In the genomic region with DNA sequence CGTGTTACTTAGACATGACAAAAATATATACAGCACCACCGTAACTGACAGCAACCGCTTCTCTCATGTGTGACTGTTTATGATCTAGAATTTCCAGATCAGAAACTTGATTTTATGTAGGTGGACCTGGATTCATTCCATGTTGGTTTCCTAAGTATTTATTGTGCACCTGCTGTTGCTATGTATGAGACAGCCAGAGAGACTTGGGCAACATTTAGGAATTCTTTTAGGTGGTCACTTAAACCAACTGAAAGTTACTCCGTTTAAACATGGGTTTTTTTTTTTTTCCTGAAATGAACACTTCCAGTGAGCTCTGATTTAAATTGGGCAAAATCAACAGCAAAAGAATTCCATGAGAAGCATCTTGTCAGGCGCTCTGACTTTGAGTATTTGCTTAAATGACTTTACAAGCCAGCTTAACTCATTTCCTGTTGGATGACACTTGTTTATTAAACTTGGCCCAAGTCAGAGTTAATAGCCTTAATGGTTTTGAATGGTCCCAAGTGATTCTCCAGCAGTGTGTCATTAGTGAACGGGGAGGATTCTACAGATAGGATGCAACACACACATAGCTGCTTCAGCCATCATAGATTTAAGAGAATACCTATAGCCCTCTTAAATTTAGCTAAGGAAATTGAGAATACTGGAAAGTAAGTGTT, we compare ENCODE assay signal across 17 cellular contexts. TPM values are rescaled to one million over a fixed set of nuclear protein-coding genes. Genes with fewer than 3 reads are reported as not detected.
DNase-seq lines count a peak whose midpoint lies in the region; ATAC-seq and TF ChIP-seq lines count a peak whose summit lies in the region.
"Had no signal": no experiment of that assay in that cellular context is flagged by ENCODE, and none has a peak within 500 bp of the region (broad histone marks: within the 10 kb centered on the region; RNA-seq: fewer than 3 reads in every experiment).

No MANE protein-coding gene starts in this region.

- no peak overlapping the region for H4K91ac ChIP-seq in IMR-90 (ENCODE audit: insufficient read depth, low read depth, low read length)

- no peak overlapping the region; the same call in 1 of the 2 replicates for H2AK5ac ChIP-seq in IMR-90 (ENCODE audit: low read depth, low read length)

- peaks cover 0 to 2% of the 10 kb centered on the region in 2 donors for H3K27me3 Mint-ChIP-seq in CD4-positive, alpha-beta memory T cell
- H3K27me3 Mint-ChIP-seq: activated naive CD8-positive, alpha-beta T cell treated with anti-CD3 and anti-CD28 coated beads for 36 hours had no signal

- H2BK120ac ChIP-seq in IMR-90 (ENCODE audit: low read depth, low read length): peak overlapping the region; percentile 64

- H4K20me1 ChIP-seq in IMR-90 (ENCODE audit: insufficient read depth, low read length): no peaks in the 10 kb centered on the region

- peak overlapping the region; percentile 31; the same call in 1 of the 3 replicates for H2BK15ac ChIP-seq in IMR-90 (ENCODE audit: low read depth, low read length)

- WGBS in IMR-90 (ENCODE audit: extremely low coverage in 2 of 2, insufficient read length in 1 of 2), 2 experiments: no CpG with 5 or more reads among the region's 6 CpGs

- intact Hi-C loops in IMR-90 (cut with micrococcal nuclease): no loop called here
- intact Hi-C loops in lower lobe of right lung (cut with DNase I): no loop called here
- intact Hi-C loops in CD4-positive, alpha-beta memory T cell (cut with micrococcal nuclease): no loop called here

- peak overlapping the region; percentile 26; the same call in 1 of the 2 replicates for H3K4ac ChIP-seq in IMR-90 (ENCODE audit: low read depth, low read length)

- H3K14ac ChIP-seq in IMR-90 (replicated peaks; ENCODE audit: low read depth, low read length): no peak overlapping the region

- peak overlapping the region; percentile 38; the same call in 1 of the 2 replicates for H2BK20ac ChIP-seq in IMR-90 (ENCODE audit: low read depth, low read length)

- H3K4me1 ChIP-seq in IMR-90 (ENCODE audit: control insufficient read depth, insufficient read depth, low read length): peaks cover 21% of the 10 kb centered on the region
- peaks cover 25% of the 10 kb centered on the region for H3K4me1 ChIP-seq in lower lobe of right lung
- no peaks in the 10 kb centered on the region for H3K4me1 ChIP-seq in CD4-positive, alpha-beta memory T cell (ENCODE audit: insufficient read depth, low read length)

- no peak for TF ChIP-seq POLR2A in IMR-90 (IDR thresholded peaks at IDR 0.05; ENCODE audit: low read depth, low read length)

- CTCF ChIA-PET in IMR-90 (lab: Yijun Ruan, JAX): interaction anchor here (1.2 kb wide), 1 partner anchor 9 kb away, joined by 4 read pairs; no protein-coding TSS in a partner anchor
- CTCF ChIA-PET in CD4-positive, alpha-beta memory T cell (lab: Charles Lee; ENCODE audit: partially characterized antibody): no interaction called here

- H3K9me3 Mint-ChIP-seq in CD4-positive, alpha-beta memory T cell: peaks cover 0 to 5% (median 0%) of the 10 kb centered on the region in 8 donors
- H3K9me3 Mint-ChIP-seq: activated naive CD8-positive, alpha-beta T cell treated with anti-CD3 and anti-CD28 coated beads for 36 hours had no signal

- BruUV-seq in IMR-90 (replicated peaks; lab: Mats Ljungman, UMichigan): no TSS peak

- DNase-seq in ACHN (peak; percentile 43), IMR-90 (peak; percentile 87), choroid plexus epithelial cell (ENCODE audit: low read depth) (peak; percentile 13), lower lobe of right lung (no peak), NCI-H69 (lab: John Stamatoyannopoulos, UW) (no peak), iPS-NIHi7 (ENCODE audit: extremely low spot score) (no peak)
- no peak for DNase-seq in CD4-positive, alpha-beta memory T cell
- DNase-seq: activated CD4-positive, alpha-beta T cell treated with anti-CD3 and anti-CD28 coated beads for 48 hours; activated naive CD8-positive, alpha-beta T cell treated with anti-CD3 and anti-CD28 coated beads for 36 hours; AML-193; DND-41; KBM-7; NCI-H146; NCI-H524 had no signal

- H3K9ac ChIP-seq in IMR-90 (ENCODE audit: low read depth, low read length): no peak overlapping the region

- peaks cover 25 to 58% of the 10 kb centered on the region in 2 experiments for H3K79me1 ChIP-seq in IMR-90 (ENCODE audit: low read depth in 1 of 2, low read length in 2 of 2)

- H3K4me3 Mint-ChIP-seq in CD4-positive, alpha-beta memory T cell: no peak overlapping the region
- H3K4me3 Mint-ChIP-seq: activated naive CD8-positive, alpha-beta T cell treated with anti-CD3 and anti-CD28 coated beads for 36 hours had no signal

- TF ChIP-seq CTCF in IMR-90 (conservative IDR thresholded peaks at IDR 0.05; ENCODE audit: low read depth, low read length) (no peak), choroid plexus epithelial cell (conservative IDR thresholded peaks at IDR 0.05; ENCODE audit: low read depth, low read length) (no peak), lower lobe of right lung (IDR thresholded peaks at IDR 0.05) (no peak)

- H3K18ac ChIP-seq in IMR-90 (ENCODE audit: low read depth, low read length): peak overlapping the region; percentile 42; the same call in 1 of the 2 replicates

- H3K4me3 ChIP-seq in IMR-90 (ENCODE audit: insufficient read depth, low read depth, low read length) (no peak overlapping the region), choroid plexus epithelial cell (ENCODE audit: low read depth, low read length) (no peak overlapping the region), lower lobe of right lung (no peak overlapping the region)
- no peak overlapping the region for H3K4me3 ChIP-seq in CD4-positive, alpha-beta memory T cell (ENCODE audit: low read length in 2 of 2)
- H3K4me3 ChIP-seq: tibial nerve had no signal

- H3K36me3 ChIP-seq in IMR-90 (ENCODE audit: control insufficient read depth, insufficient read depth, low read length): no peaks in the 10 kb centered on the region
- H3K36me3 ChIP-seq in lower lobe of right lung: no peaks in the 10 kb centered on the region
- no peaks in the 10 kb centered on the region for H3K36me3 ChIP-seq in CD4-positive, alpha-beta memory T cell (ENCODE audit: insufficient read depth, low read length)
- H3K36me3 ChIP-seq: tibial nerve had no signal

- ATAC-seq in IMR-90 (ENCODE audit: low read depth) (peak; percentile 61), lower lobe of right lung (peak; percentile 52 to 69), GM18873 (IDR thresholded peaks at IDR 0.05; ENCODE audit: low FRiP score, unreplicated experiment) (no peak)

- no peak for TF ChIP-seq RAD21 in IMR-90 (IDR thresholded peaks at IDR 0.05; ENCODE audit: low read length)

- no peak overlapping the region for H3K27ac ChIP-seq in IMR-90 (ENCODE audit: insufficient read depth, low read length)
- peak overlapping the region; percentile 2 for H3K27ac ChIP-seq in lower lobe of right lung
- no peak overlapping the region for H3K27ac ChIP-seq in CD4-positive, alpha-beta memory T cell (ENCODE audit: low read depth, low read length)
- H3K27ac ChIP-seq: RWPE1, tibial nerve had no signal

- H2AFZ ChIP-seq in IMR-90 (replicated peaks; ENCODE audit: low read length, poor library complexity): no peak overlapping the region

- H4K8ac ChIP-seq in IMR-90 (ENCODE audit: low read depth in 2 of 2, low read length in 2 of 2): peak overlapping the region in 1 of 2 experiments; percentile 56; a peak in 1 of 4 replicates

- no peak overlapping the region for H3K27ac Mint-ChIP-seq in CD4-positive, alpha-beta memory T cell
- H3K27ac Mint-ChIP-seq: activated naive CD8-positive, alpha-beta T cell treated with anti-CD3 and anti-CD28 coated beads for 36 hours had no signal

- dilution Hi-C loops in IMR-90 (cut with HindIII; ENCODE audit: low sequenced_read_pairs, unreplicated experiment): no loop called here

- H3K23ac ChIP-seq in IMR-90 (ENCODE audit: low read depth, low read length): no peak overlapping the region

- POLR2A ChIA-PET in IMR-90 (lab: Charles Lee; ENCODE audit: unreplicated experiment): interaction anchor here (0.7 kb wide), 1 partner anchor 24 kb away, joined by 3 read pairs; no protein-coding TSS in a partner anchor
- POLR2A ChIA-PET in CD4-positive, alpha-beta memory T cell (lab: Charles Lee; ENCODE audit: partially characterized antibody): no interaction called here

- H3K9me1 ChIP-seq in IMR-90 (ENCODE audit: insufficient read depth, low read length): peaks cover 13% of the 10 kb centered on the region

- H3K56ac ChIP-seq in IMR-90 (ENCODE audit: extremely low read depth, insufficient read depth, low read length): no peak overlapping the region

- peak overlapping the region; percentile 52 for H2BK5ac ChIP-seq in IMR-90 (ENCODE audit: low read depth, low read length, poor library complexity, severe bottlenecking)

- peak overlapping the region; percentile 34; the same call in 1 of the 2 replicates for H3K4me2 ChIP-seq in IMR-90 (ENCODE audit: low read depth, low read length)

- H3K9me3 ChIP-seq in IMR-90 (ENCODE audit: control insufficient read depth, insufficient read depth, low read length) (no peaks in the 10 kb centered on the region), lower lobe of right lung (no peaks in the 10 kb centered on the region)
- no peaks in the 10 kb centered on the region for H3K9me3 ChIP-seq in CD4-positive, alpha-beta memory T cell (ENCODE audit: control insufficient read depth in 1 of 2, low read length in 2 of 2)
- H3K9me3 ChIP-seq: tibial nerve had no signal

- H3K4me1 Mint-ChIP-seq in CD4-positive, alpha-beta memory T cell: no peaks in the 10 kb centered on the region
- H3K4me1 Mint-ChIP-seq: activated naive CD8-positive, alpha-beta T cell treated with anti-CD3 and anti-CD28 coated beads for 36 hours had no signal

- no peaks in the 10 kb centered on the region for H3K36me3 Mint-ChIP-seq in CD4-positive, alpha-beta memory T cell
- H3K36me3 Mint-ChIP-seq: activated naive CD8-positive, alpha-beta T cell treated with anti-CD3 and anti-CD28 coated beads for 36 hours had no signal

- in situ Hi-C loops in ACHN (cut with HindIII; ENCODE audit: low pct_ligation_motif_present, low pct_unique_long_range_greater_than_20kb, low sequenced_read_pairs): no loop called here
- in situ Hi-C loops in IMR-90 (cut with MboI; ENCODE audit: low sequenced_read_pairs): no loop called here

- no peak overlapping the region for H4K5ac ChIP-seq in IMR-90 (ENCODE audit: low read depth, low read length)

- H3K27me3 ChIP-seq in IMR-90 (ENCODE audit: control insufficient read depth, insufficient read depth, low read length) (no peaks in the 10 kb centered on the region), lower lobe of right lung (ENCODE audit: low read depth) (no peaks in the 10 kb centered on the region)
- no peaks in the 10 kb centered on the region for H3K27me3 ChIP-seq in CD4-positive, alpha-beta memory T cell (ENCODE audit: insufficient read depth, low read length)
- H3K27me3 ChIP-seq: tibial nerve had no signal

- H2AK9ac ChIP-seq in IMR-90 (replicated peaks; ENCODE audit: low read depth, low read length, poor library complexity): no peak overlapping the region

TF ChIP-seq in IMR-90, 13 proteins besides CTCF, POLR2A, EP300 and RAD21 (continues in another document):
- 0 out of 2 replicates have a peak, but pooled peaks have one; percentile 12 for TF ChIP-seq CEBPB (IDR thresholded peaks at IDR 0.05; ENCODE audit: low read depth, low read length)

RNA-seq across cellular contexts. Expression of a gene that starts 31.8 kb away (rescaled TPM):
- total RNA-seq in IMR-90 (2012; rRNA removed) (13.3 and 16.7 TPM in 2 replicates), lower lobe of right lung (45.1 TPM)
- 5.4 and 6.5 TPM in 2 replicates for polyA plus RNA-seq in IMR-90 (2012; rRNA removed)
- 4.0 and 4.8 TPM in 2 replicates for polyA plus RNA-seq in IMR-90 (2012; cell fraction: cytosol; rRNA removed)
- 5.3 and 10.2 TPM in 2 replicates for polyA plus RNA-seq in IMR-90 (2012; cell fraction: nucleus; rRNA removed; ENCODE audit: low replicate concordance)
- total RNA-seq in CD4-positive, alpha-beta memory T cell: 1 to 10 TPM in 1 of 2 experiments, under 1 TPM in 1; 0.80 to 1.5 TPM
- not detected for polyA plus RNA-seq in CD4-positive, alpha-beta memory T cell

Comparison
In these comparisons a context has a peak if more than half of its experiments do, and no peak if none do; other contexts are left out.
1. DNase-seq: peak in ACHN (single experiment), IMR-90 (single experiment) and choroid plexus epithelial cell (single experiment); none in lower lobe of right lung (single experiment), NCI-H69 (single experiment), iPS-NIHi7 (single experiment) and CD4-positive, alpha-beta memory T cell (0 of 5).